Comparison of ENCODE assay signal across 6 cellular contexts in genomic region chr5:157504059-157504458, GRCh38. TPM values are rescaled to one million over a fixed set of nuclear protein-coding genes. Genes with fewer than 3 reads are reported as not detected.
"Had no signal": no experiment of that assay in that cellular context is flagged by ENCODE, and none has a peak within 500 bp of the region (broad histone marks: within the 10 kb centered on the region; RNA-seq: fewer than 3 reads in every experiment).

No MANE protein-coding gene starts in this region.

RNA-seq across cellular contexts. Expression of gene NIPAL4, which starts 44.0 kb away (rescaled TPM):
- total RNA-seq: endodermal cell, kidney, left lobe of liver, liver, progenitor cell of endocrine pancreas had no signal
- polyA plus RNA-seq: liver; naive thymus-derived CD4-positive, alpha-beta T cell had no signal
